1 cellular context compared by ENCODE assay signal in the genomic region with DNA sequence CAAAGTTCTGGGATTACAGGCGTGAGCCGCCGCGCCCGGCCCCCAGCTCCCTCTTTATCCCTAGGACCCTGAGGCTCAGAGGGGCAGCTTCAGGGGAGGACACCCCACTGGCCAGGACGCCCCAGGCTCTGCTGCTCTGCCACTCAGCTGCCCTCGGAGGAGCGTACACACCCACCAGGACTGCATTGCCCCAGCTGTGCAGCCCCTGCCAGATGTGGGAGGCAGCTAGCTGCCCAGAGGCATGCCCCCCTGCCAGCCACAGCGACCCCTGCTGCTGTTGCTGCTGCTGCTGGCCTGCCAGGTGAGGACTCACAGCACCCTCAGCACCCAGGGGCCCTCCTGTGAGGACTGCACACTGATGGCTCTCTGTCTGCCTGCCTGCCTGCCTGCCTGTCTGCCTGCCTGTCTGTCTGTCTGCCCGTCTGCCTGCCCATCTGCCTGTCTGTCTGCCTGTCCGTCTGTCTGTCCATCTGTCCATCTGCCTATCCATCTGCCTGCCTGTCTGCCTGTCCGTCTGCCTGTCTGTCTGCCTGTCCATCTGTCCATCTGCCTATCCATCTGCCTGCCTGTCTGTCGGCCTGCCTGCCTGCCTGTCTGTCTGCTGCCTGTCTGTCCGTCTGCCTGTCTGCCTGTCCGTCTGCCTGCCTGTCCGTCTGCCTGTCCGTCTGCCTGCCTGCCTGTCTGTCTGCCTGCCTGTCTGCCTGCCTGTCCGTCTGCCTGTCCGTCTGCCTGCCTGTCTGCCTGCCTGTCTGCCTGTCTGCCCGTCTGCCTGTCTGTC.
A peak's percentile ranks its signal among the peaks of the same experiment; 100 is the strongest.
TF ChIP-seq lines count a peak whose summit lies in the region.

No MANE protein-coding gene starts in this region.

TF ChIP-seq in HepG2, 621 proteins besides CTCF, POLR2A, EP300 and RAD21:
- TF ChIP-seq RAD51 (IDR thresholded peaks at IDR 0.05; ENCODE audit: borderline replicate concordance) (no peak), CREM (IDR thresholded peaks at IDR 0.05) (no peak), CREM (CRISPR knock-in tag; IDR thresholded peaks at IDR 0.05) (no peak), MYC (CRISPR knock-in tag; IDR thresholded peaks at IDR 0.05; ENCODE audit: borderline replicate concordance) (0 out of 2 replicates have a peak, but pooled peaks have one; percentile 26), ZNF263 (CRISPR knock-in tag; IDR thresholded peaks at IDR 0.05) (peak; percentile 72), TEAD3 (CRISPR knock-in tag; optimal IDR thresholded peaks at IDR 0.05; ENCODE audit: borderline replicate concordance) (peak; percentile 13), HNRNPL (IDR thresholded peaks at IDR 0.05; ENCODE audit: low read depth, low read length) (peak; percentile 98), ZNF839 (CRISPR knock-in tag; IDR thresholded peaks at IDR 0.05; ENCODE audit: borderline replicate concordance) (0 out of 2 replicates have a peak, but pooled peaks have one; percentile 28), ZNF274 (CRISPR knock-in tag; IDR thresholded peaks at IDR 0.05) (peak; percentile 97), XRCC5 (optimal IDR thresholded peaks at IDR 0.05; ENCODE audit: low read length) (peak; percentile 61), ZBTB7B (CRISPR knock-in tag; IDR thresholded peaks at IDR 0.05) (peak; percentile 38; the same call in 1 of the 2 replicates), SNRNP70 (IDR thresholded peaks at IDR 0.05; ENCODE audit: low read depth, low read length) (no peak), MBNL3 (CRISPR knock-in tag; conservative IDR thresholded peaks at IDR 0.05) (no peak), SMC3 (IDR thresholded peaks at IDR 0.05; ENCODE audit: low read length) (peak; percentile 14; the same call in 1 of the 2 replicates), STAG1 (CRISPR knock-in tag; IDR thresholded peaks at IDR 0.05) (peak; percentile 48), NR2F6 (IDR thresholded peaks at IDR 0.05) (no peak), NR2F6 (CRISPR knock-in tag; IDR thresholded peaks at IDR 0.05) (no peak), ZNF780A (CRISPR knock-in tag; IDR thresholded peaks at IDR 0.05) (peak; percentile 92)
- TF ChIP-seq, protein P1, sequence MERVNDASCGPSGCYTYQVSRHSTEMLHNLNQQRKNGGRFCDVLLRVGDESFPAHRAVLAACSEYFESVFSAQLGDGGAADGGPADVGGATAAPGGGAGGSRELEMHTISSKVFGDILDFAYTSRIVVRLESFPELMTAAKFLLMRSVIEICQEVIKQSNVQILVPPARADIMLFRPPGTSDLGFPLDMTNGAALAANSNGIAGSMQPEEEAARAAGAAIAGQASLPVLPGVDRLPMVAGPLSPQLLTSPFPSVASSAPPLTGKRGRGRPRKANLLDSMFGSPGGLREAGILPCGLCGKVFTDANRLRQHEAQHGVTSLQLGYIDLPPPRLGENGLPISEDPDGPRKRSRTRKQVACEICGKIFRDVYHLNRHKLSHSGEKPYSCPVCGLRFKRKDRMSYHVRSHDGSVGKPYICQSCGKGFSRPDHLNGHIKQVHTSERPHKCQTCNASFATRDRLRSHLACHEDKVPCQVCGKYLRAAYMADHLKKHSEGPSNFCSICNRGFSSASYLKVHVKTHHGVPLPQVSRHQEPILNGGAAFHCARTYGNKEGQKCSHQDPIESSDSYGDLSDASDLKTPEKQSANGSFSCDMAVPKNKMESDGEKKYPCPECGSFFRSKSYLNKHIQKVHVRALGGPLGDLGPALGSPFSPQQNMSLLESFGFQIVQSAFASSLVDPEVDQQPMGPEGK (CRISPR knock-in tag; IDR thresholded peaks at IDR 0.05): peak; percentile 41; the same call in 1 of the 2 replicates
- TF ChIP-seq, protein P2, sequence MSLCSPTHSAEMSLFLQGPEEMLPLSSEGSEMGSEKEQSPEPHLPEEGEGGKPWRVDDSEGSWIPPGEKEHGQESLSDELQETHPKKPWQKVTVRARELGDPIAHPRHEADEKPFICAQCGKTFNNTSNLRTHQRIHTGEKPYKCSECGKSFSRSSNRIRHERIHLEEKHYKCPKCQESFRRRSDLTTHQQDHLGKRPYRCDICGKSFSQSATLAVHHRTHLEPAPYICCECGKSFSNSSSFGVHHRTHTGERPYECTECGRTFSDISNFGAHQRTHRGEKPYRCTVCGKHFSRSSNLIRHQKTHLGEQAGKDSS (CRISPR knock-in tag; IDR thresholded peaks at IDR 0.05; ENCODE audit: borderline replicate concordance, low read depth): peak; percentile 53; the same call in 1 of the 2 replicates
- TF ChIP-seq, protein P3, sequence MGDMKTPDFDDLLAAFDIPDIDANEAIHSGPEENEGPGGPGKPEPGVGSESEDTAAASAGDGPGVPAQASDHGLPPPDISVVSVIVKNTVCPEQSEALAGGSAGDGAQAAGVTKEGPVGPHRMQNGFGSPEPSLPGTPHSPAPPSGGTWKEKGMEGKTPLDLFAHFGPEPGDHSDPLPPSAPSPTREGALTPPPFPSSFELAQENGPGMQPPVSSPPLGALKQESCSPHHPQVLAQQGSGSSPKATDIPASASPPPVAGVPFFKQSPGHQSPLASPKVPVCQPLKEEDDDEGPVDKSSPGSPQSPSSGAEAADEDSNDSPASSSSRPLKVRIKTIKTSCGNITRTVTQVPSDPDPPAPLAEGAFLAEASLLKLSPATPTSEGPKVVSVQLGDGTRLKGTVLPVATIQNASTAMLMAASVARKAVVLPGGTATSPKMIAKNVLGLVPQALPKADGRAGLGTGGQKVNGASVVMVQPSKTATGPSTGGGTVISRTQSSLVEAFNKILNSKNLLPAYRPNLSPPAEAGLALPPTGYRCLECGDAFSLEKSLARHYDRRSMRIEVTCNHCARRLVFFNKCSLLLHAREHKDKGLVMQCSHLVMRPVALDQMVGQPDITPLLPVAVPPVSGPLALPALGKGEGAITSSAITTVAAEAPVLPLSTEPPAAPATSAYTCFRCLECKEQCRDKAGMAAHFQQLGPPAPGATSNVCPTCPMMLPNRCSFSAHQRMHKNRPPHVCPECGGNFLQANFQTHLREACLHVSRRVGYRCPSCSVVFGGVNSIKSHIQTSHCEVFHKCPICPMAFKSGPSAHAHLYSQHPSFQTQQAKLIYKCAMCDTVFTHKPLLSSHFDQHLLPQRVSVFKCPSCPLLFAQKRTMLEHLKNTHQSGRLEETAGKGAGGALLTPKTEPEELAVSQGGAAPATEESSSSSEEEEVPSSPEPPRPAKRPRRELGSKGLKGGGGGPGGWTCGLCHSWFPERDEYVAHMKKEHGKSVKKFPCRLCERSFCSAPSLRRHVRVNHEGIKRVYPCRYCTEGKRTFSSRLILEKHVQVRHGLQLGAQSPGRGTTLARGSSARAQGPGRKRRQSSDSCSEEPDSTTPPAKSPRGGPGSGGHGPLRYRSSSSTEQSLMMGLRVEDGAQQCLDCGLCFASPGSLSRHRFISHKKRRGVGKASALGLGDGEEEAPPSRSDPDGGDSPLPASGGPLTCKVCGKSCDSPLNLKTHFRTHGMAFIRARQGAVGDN (CRISPR knock-in tag; IDR thresholded peaks at IDR 0.05): peak; percentile 35
- TF ChIP-seq, protein P4, sequence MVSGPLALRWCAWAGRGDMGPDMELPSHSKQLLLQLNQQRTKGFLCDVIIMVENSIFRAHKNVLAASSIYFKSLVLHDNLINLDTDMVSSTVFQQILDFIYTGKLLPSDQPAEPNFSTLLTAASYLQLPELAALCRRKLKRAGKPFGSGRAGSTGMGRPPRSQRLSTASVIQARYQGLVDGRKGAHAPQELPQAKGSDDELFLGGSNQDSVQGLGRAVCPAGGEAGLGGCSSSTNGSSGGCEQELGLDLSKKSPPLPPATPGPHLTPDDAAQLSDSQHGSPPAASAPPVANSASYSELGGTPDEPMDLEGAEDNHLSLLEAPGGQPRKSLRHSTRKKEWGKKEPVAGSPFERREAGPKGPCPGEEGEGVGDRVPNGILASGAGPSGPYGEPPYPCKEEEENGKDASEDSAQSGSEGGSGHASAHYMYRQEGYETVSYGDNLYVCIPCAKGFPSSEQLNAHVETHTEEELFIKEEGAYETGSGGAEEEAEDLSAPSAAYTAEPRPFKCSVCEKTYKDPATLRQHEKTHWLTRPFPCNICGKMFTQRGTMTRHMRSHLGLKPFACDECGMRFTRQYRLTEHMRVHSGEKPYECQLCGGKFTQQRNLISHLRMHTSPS (CRISPR knock-in tag; IDR thresholded peaks at IDR 0.05; ENCODE audit: low read depth): peak; percentile 53; the same call in 1 of the 2 replicates
